12 cellular contexts compared by ENCODE assay signal in the genomic region with DNA sequence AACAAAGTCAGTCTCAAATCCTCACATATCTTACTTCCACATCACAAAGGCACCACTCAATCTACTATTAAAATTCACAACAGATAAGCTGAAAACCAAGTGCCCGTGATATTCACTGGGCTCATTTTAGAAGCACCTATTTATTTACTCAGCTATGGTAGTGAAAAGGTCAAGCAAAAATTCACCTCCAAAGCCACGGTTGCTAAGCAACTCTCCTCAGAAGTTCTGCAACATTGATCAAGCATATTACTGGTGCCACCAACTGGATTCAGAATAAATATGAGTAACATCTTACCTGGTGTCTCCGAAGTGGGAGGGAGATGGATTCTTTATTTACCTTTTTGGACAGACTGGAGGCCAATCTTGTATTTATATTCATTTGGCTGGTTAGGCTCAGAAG.
DNase-seq lines count a peak whose midpoint lies in the region; ATAC-seq and TF ChIP-seq lines count a peak whose summit lies in the region.
"Had no signal": no experiment of that assay in that cellular context is flagged by ENCODE, and none has a peak within 500 bp of the region (broad histone marks: within the 10 kb centered on the region; RNA-seq: fewer than 3 reads in every experiment).

No MANE protein-coding gene starts in this region.

- peak; percentile 72 for DNase-seq in Caki2 (ENCODE audit: low read depth)
- peak; percentile 24 for DNase-seq in NCI-H774 (lab: John Stamatoyannopoulos, UW)
- no peak for DNase-seq in SW480 (ENCODE audit: low spot score)
- DNase-seq in activated gamma-delta T cell treated with Interleukin-2 at 50 U/mL for 16 hours, result no peak
- DNase-seq: activated CD4-positive, alpha-beta T cell treated with anti-CD3 and anti-CD28 coated beads, Interleukin-2, amount 50 U/mL, for 48 hours; activated naive CD4-positive, alpha-beta T cell; heart left ventricle; lower lobe of right lung had no signal

- in situ Hi-C loops in Caki2 (cut with HindIII; ENCODE audit: low pct_unique_long_range_greater_than_20kb, low sequenced_read_pairs), result no loop called here

- peak; percentile 84 for ATAC-seq in GM18909 (IDR thresholded peaks at IDR 0.05; ENCODE audit: poor library complexity, unreplicated experiment)
- no peak for ATAC-seq in HG02798 (IDR thresholded peaks at IDR 0.05; ENCODE audit: poor library complexity, unreplicated experiment)
- no peak for ATAC-seq in HG02884 (IDR thresholded peaks at IDR 0.05; ENCODE audit: unreplicated experiment)
- ATAC-seq: heart left ventricle, lower lobe of right lung had no signal

- no peak for TF ChIP-seq EP300 in Ishikawa (IDR thresholded peaks at IDR 0.05; ENCODE audit: borderline replicate concordance)

- 0 out of 2 replicates have a peak, but pooled peaks have one; percentile 7 for TF ChIP-seq RAD21 in Ishikawa (IDR thresholded peaks at IDR 0.05; ENCODE audit: low read depth)

TF ChIP-seq in Ishikawa, 13 proteins besides CTCF, POLR2A, EP300 and RAD21:
- TF ChIP-seq, protein P1, sequence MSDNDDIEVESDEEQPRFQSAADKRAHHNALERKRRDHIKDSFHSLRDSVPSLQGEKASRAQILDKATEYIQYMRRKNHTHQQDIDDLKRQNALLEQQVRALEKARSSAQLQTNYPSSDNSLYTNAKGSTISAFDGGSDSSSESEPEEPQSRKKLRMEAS (IDR thresholded peaks at IDR 0.05), result no peak
- no peak for TF ChIP-seq CEBPB (IDR thresholded peaks at IDR 0.05)
- no peak for TF ChIP-seq CREB1 (IDR thresholded peaks at IDR 0.05; ENCODE audit: low read depth)
- TF ChIP-seq, protein P2, sequence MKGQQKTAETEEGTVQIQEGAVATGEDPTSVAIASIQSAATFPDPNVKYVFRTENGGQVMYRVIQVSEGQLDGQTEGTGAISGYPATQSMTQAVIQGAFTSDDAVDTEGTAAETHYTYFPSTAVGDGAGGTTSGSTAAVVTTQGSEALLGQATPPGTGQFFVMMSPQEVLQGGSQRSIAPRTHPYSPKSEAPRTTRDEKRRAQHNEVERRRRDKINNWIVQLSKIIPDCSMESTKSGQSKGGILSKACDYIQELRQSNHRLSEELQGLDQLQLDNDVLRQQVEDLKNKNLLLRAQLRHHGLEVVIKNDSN (IDR thresholded peaks at IDR 0.05), result no peak
- TF ChIP-seq FOXM1 (IDR thresholded peaks at IDR 0.05; ENCODE audit: borderline replicate concordance, low read depth), result no peak
- TF ChIP-seq TCF12 (IDR thresholded peaks at IDR 0.05; ENCODE audit: low read depth), result no peak

Comparison
In these comparisons a context has a peak if more than half of its experiments do, and no peak if none do; other contexts are left out.
1. DNase-seq: peak in Caki2 (single experiment) and NCI-H774 (single experiment); none in SW480 (single experiment) and activated gamma-delta T cell treated with Interleukin-2 at 50 U/mL for 16 hours (single experiment).